19 cellular contexts compared by ENCODE assay signal in the genomic region with DNA sequence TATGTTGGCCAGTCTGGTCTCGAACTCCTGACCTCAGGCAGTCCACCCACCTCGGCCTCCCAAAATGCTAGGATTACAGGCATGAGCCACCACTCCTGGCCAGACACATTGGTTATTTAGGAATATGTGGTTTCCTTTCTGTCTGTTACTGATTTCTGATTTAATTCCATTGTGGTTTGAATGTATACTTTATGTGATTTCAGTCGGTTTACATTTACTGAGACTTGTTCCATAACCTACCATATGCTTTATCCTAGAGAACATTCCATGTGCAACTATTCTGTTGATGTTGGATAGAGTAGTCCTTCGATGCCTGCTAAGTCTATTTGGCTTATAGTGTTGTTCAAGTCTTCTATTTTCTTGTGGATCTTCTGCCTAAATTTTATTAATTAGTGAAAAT. TPM values are rescaled to one million over a fixed set of nuclear protein-coding genes. Genes with fewer than 3 reads are reported as not detected.
"Had no signal": no experiment of that assay in that cellular context is flagged by ENCODE, and none has a peak within 500 bp of the region (broad histone marks: within the 10 kb centered on the region; RNA-seq: fewer than 3 reads in every experiment).

No MANE protein-coding gene starts in this region.

- H2AFZ ChIP-seq: hepatocyte had no signal

- H3K4me1 ChIP-seq: sigmoid colon had no signal

- H3K4me3 Mint-ChIP-seq: dendritic cell treated with granulocyte-macrophage colony-stimulating factor and Interleukin-4, amounts not matched to agents 40 ng/mL and 50 ng/mL, for 4 days; naive thymus-derived CD8-positive, alpha-beta T cell had no signal

- H3K4me3 ChIP-seq: esophagus squamous epithelium, hepatocyte, mucosa of descending colon, sigmoid colon, skin epidermis had no signal

- H3K27ac ChIP-seq: neutrophil, sigmoid colon, skin epidermis had no signal

- H3K4me2 ChIP-seq: hepatocyte had no signal

- ATAC-seq: left cardiac atrium; mucosa of descending colon; naive thymus-derived CD8-positive, alpha-beta T cell had no signal

- H3K36me3 ChIP-seq: esophagus squamous epithelium, neutrophil, sigmoid colon had no signal

- H3K9me3 ChIP-seq: esophagus squamous epithelium, mucosa of descending colon, neutrophil, sigmoid colon had no signal

- H3K27me3 ChIP-seq: esophagus squamous epithelium, hepatocyte, neutrophil, sigmoid colon had no signal

- H3K27ac Mint-ChIP-seq: dendritic cell treated with granulocyte-macrophage colony-stimulating factor and Interleukin-4, amounts not matched to agents 40 ng/mL and 50 ng/mL, for 4 days; naive thymus-derived CD8-positive, alpha-beta T cell had no signal

- H3K9me3 Mint-ChIP-seq: dendritic cell treated with granulocyte-macrophage colony-stimulating factor and Interleukin-4, amounts not matched to agents 40 ng/mL and 50 ng/mL, for 4 days; naive thymus-derived CD8-positive, alpha-beta T cell had no signal

- DNase-seq: esophagus squamous epithelium; foreskin melanocyte; head of caudate nucleus; kidney; left cardiac atrium; mammary epithelial cell; mucosa of descending colon; naive thymus-derived CD8-positive, alpha-beta T cell; sigmoid colon; stimulated activated CD4-positive, alpha-beta T cell treated with anti-CD3 and anti-CD28 coated beads, Interleukin-12 subunit alpha, Interleukin-12 subunit beta, amount 100 ng/mL, for 4 hours; stimulated activated naive CD4-positive, alpha-beta T cell treated with Interleukin-2 at 50 U/mL for 16 hours; trophoblast cell had no signal

RNA-seq across cellular contexts. Expression of a gene that starts 1.6 kb away (rescaled TPM):
- total RNA-seq: left cardiac atrium; naive thymus-derived CD8-positive, alpha-beta T cell; urinary bladder had no signal
- polyA plus RNA-seq: naive thymus-derived CD8-positive, alpha-beta T cell; neural cell had no signal

RNA-seq across cellular contexts. Expression of a gene that starts 59.4 kb away (rescaled TPM):
- total RNA-seq: liver; mucosa of descending colon; naive thymus-derived CD8-positive, alpha-beta T cell; sigmoid colon had no signal
- polyA plus RNA-seq: liver; naive thymus-derived CD8-positive, alpha-beta T cell; urinary bladder had no signal
